8 cellular contexts compared by ENCODE assay signal in genomic region chr5:32710859-32711692, GRCh38. TPM values are rescaled to one million over a fixed set of nuclear protein-coding genes. Genes with fewer than 3 reads are reported as not detected.
DNase-seq lines count a peak whose midpoint lies in the region; ATAC-seq and TF ChIP-seq lines count a peak whose summit lies in the region.

NPR3 (plus strand) TSS chr5:32711321; CDS start chr5:32711777, 456 bp downstream.

- H3F3A ChIP-seq in MM.1S (ENCODE audit: insufficient read depth, low read length) = no peaks in the 10 kb centered on the region

- H2AFZ ChIP-seq in MM.1S (ENCODE audit: low read length) = peak within 1 kb of the TSS; percentile 92

- no peak for TF ChIP-seq POLR2A in suprapubic skin (IDR thresholded peaks at IDR 0.05)

- H3K27me3 ChIP-seq in CD4-positive, alpha-beta T cell (ENCODE audit: control insufficient read depth, insufficient read depth, low read length) = peaks cover 61% of the 10 kb centered on the region
- no peaks in the 10 kb centered on the region; the same call in 1 of the 2 replicates for H3K27me3 ChIP-seq in MM.1S (replicated peaks; ENCODE audit: insufficient read depth, low read length)
- H3K27me3 ChIP-seq in left lung = peaks cover 18 to 76% of the 10 kb centered on the region in 2 donors
- H3K27me3 ChIP-seq in suprapubic skin = peaks cover 32% of the 10 kb centered on the region

- no peaks in the 10 kb centered on the region for H3K36me3 Mint-ChIP-seq in CD4-positive, alpha-beta T cell (ENCODE audit: low read depth)
- peaks cover 4% of the 10 kb centered on the region for H3K36me3 Mint-ChIP-seq in central memory CD8-positive, alpha-beta T cell (ENCODE audit: insufficient read depth)

- intact Hi-C loops in CD4-positive, alpha-beta T cell (cut with DNase I, micrococcal nuclease) = loop anchor here in 1 of 2 experiments (10.0 kb wide), 1 partner anchor 144 kb away; no protein-coding TSS in a partner anchor
- intact Hi-C loops in left lung (cut with DNase I) = loop anchor here in 1 of 2 donors (10.0 kb wide), 1 partner anchor 134 kb away; no protein-coding TSS in a partner anchor

- no peak for TF ChIP-seq EP300 in suprapubic skin (IDR thresholded peaks at IDR 0.05)

- H3K27ac ChIP-seq in CD4-positive, alpha-beta T cell (ENCODE audit: low read depth, low read length) = no peak within 1 kb of the TSS
- H3K27ac ChIP-seq in MM.1S (ENCODE audit: low read length) = no peak within 1 kb of the TSS
- peak within 1 kb of the TSS; percentile 59 to 68 for H3K27ac ChIP-seq in left lung
- H3K27ac ChIP-seq in suprapubic skin = no peak within 1 kb of the TSS
- no peak within 1 kb of the TSS for H3K27ac ChIP-seq in substantia nigra (ENCODE audit: low read depth, low read length, poor library complexity, severe bottlenecking)

- H3K36me3 ChIP-seq in MM.1S (replicated peaks; ENCODE audit: insufficient read depth, low read length) (no peaks in the 10 kb centered on the region), left lung (no peaks in the 10 kb centered on the region), suprapubic skin (no peaks in the 10 kb centered on the region)

- H3K9me2 ChIP-seq in MM.1S (replicated peaks; ENCODE audit: insufficient read depth, low read length) = no peaks in the 10 kb centered on the region

- peak within 1 kb of the TSS; percentile 95 for H3K4me2 ChIP-seq in MM.1S (ENCODE audit: low read depth, low read length)

- H3K9ac ChIP-seq in MM.1S (ENCODE audit: low read length) = peak within 1 kb of the TSS; percentile 2; the same call in 1 of the 2 replicates

- H3K79me2 ChIP-seq in MM.1S (ENCODE audit: low read length) = no peaks in the 10 kb centered on the region

- H3K27me3 Mint-ChIP-seq in CD4-positive, alpha-beta T cell = peaks cover 76% of the 10 kb centered on the region
- peaks cover 80% of the 10 kb centered on the region for H3K27me3 Mint-ChIP-seq in central memory CD8-positive, alpha-beta T cell

- POLR2A ChIA-PET in CD4-positive, alpha-beta T cell (lab: Charles Lee) = no interaction called here

- H3K4me3 Mint-ChIP-seq in CD4-positive, alpha-beta T cell = peak within 1 kb of the TSS; percentile 80
- H3K4me3 Mint-ChIP-seq in central memory CD8-positive, alpha-beta T cell = peak within 1 kb of the TSS; percentile 59

- ATAC-seq in CD4-positive, alpha-beta T cell (ENCODE audit: poor library complexity) = no peak
- ATAC-seq in central memory CD8-positive, alpha-beta T cell (replicated peaks; ENCODE audit: extremely low read depth, poor library complexity, severe bottlenecking) = no peak
- peak; percentile 28 for ATAC-seq in left lung

- no peak within 1 kb of the TSS for H3K27ac Mint-ChIP-seq in CD4-positive, alpha-beta T cell
- H3K27ac Mint-ChIP-seq in central memory CD8-positive, alpha-beta T cell (ENCODE audit: low read depth) = no peak within 1 kb of the TSS

- no peak for DNase-seq in CD4-positive, alpha-beta T cell
- DNase-seq in MM.1S (no peak), left lung (peak in 1 of 2 donors; percentile 58), suprapubic skin (ENCODE audit: low spot score in 2 of 2) (no peak), HuH-7.5 (ENCODE audit: low spot score) (no peak), substantia nigra (lab: John Stamatoyannopoulos, UW) (no peak), cerebellar cortex (ENCODE audit: low spot score) (no peak)
- no peak for DNase-seq in central memory CD8-positive, alpha-beta T cell (ENCODE audit: low spot score in 2 of 2)

- TF ChIP-seq CTCF in CD4-positive, alpha-beta T cell (IDR thresholded peaks at IDR 0.05) = no peak
- TF ChIP-seq CTCF in MM.1S (IDR thresholded peaks at IDR 0.05; ENCODE audit: low read length) = no peak
- TF ChIP-seq CTCF in left lung (IDR thresholded peaks at IDR 0.05) = no peak
- TF ChIP-seq CTCF in suprapubic skin (IDR thresholded peaks at IDR 0.05) = no peak

- H3K4me1 Mint-ChIP-seq in CD4-positive, alpha-beta T cell (ENCODE audit: low read depth) = peaks cover 26% of the 10 kb centered on the region
- peaks cover 13% of the 10 kb centered on the region for H3K4me1 Mint-ChIP-seq in central memory CD8-positive, alpha-beta T cell

- H3K4me1 ChIP-seq in MM.1S (ENCODE audit: low read length) (no peaks in the 10 kb centered on the region), left lung (peaks cover 12 to 55% of the 10 kb centered on the region in 2 donors), suprapubic skin (peaks cover 42% of the 10 kb centered on the region)

- H3K4me3 ChIP-seq in MM.1S (ENCODE audit: low read length) (peak within 1 kb of the TSS; percentile 81), left lung (peak within 1 kb of the TSS; percentile 56 to 62), suprapubic skin (peak within 1 kb of the TSS; percentile 65)

- H3K9me3 Mint-ChIP-seq in CD4-positive, alpha-beta T cell = no peaks in the 10 kb centered on the region
- H3K9me3 Mint-ChIP-seq in central memory CD8-positive, alpha-beta T cell = no peaks in the 10 kb centered on the region

- CTCF ChIA-PET in CD4-positive, alpha-beta T cell (lab: Charles Lee) = no interaction called here

- H3K9me3 ChIP-seq in CD4-positive, alpha-beta T cell (ENCODE audit: control insufficient read depth, low read length) = no peaks in the 10 kb centered on the region
- H3K9me3 ChIP-seq in MM.1S (replicated peaks; ENCODE audit: insufficient read depth, low read length) (no peaks in the 10 kb centered on the region), left lung (no peaks in the 10 kb centered on the region), suprapubic skin (no peaks in the 10 kb centered on the region)

- H4K20me1 ChIP-seq in MM.1S (ENCODE audit: insufficient read depth, low read length) = no peaks in the 10 kb centered on the region

- WGBS in suprapubic skin = under 1% methylated on average over 44 of the region's 44 CpGs

RNA-seq across cellular contexts. Expression of gene NPR3, which starts in this region (rescaled TPM):
- total RNA-seq in CD4-positive, alpha-beta T cell = not detected
- total RNA-seq in left lung (10 to 100 TPM; 16.5 to 33.9 TPM), suprapubic skin (10 to 100 TPM in 1 of 4 donors, 1 to 10 TPM in 3; 6.1 to 10.1 (median 8.1) TPM)

Comparison
In these comparisons a context has a peak if more than half of its experiments do, and no peak if none do; other contexts are left out.
1. RNA of gene NPR3 (total RNA-seq): 16.5 to 33.9 TPM in left lung and 6.1 to 10.1 TPM in suprapubic skin; not detected in CD4-positive, alpha-beta T cell; every median in the first group is over 4 times any median in the second.
2. H3K27ac ChIP-seq: peak in left lung (2 of 2); none in CD4-positive, alpha-beta T cell (single experiment), MM.1S (single experiment), suprapubic skin (single experiment) and substantia nigra (single experiment).
3. Peak in every context shown above with its lines, with median percentiles within 50 percentile points of each other: H3K4me3 ChIP-seq.